In the genomic region with DNA sequence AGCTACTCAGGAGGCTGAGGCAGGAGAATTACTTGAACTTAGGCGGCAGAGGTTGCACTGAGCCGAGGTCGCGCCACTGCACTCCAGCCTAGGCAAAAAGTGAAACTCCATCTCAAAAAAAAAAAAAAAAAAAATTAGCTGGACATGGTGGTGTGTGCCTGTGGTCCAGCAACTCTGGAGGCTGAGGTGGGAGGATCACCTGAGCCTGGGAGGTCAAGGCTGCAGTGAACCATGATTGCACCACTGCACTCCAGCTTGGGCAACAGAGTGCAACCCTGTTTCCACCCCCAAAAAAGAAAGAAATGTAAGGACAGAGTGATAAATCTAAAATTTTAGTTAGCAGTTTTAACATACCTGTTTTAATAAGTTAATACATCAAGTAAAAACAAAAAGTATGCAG, we compare ENCODE assay signal across 14 cellular contexts. TPM values are rescaled to one million over a fixed set of nuclear protein-coding genes. Genes with fewer than 3 reads are reported as not detected.
"Had no signal": no experiment of that assay in that cellular context is flagged by ENCODE, and none has a peak within 500 bp of the region (broad histone marks: within the 10 kb centered on the region; RNA-seq: fewer than 3 reads in every experiment).

No MANE protein-coding gene starts in this region.

RNA-seq across cellular contexts. Expression of a gene that starts 17.3 kb away (rescaled TPM):
- total RNA-seq: left lobe of liver, left ventricle myocardium superior, lung microvascular endothelial cell, myocyte, progenitor cell of endocrine pancreas, pulmonary artery endothelial cell, renal cortical epithelial cell, right atrium auricular region, skeletal muscle tissue, smooth muscle cell, subcutaneous adipose tissue, suprapubic skin had no signal
- polyA plus RNA-seq: keratinocyte; naive thymus-derived CD4-positive, alpha-beta T cell; smooth muscle cell had no signal

RNA-seq across cellular contexts. Expression of a gene that starts 30.3 kb away (rescaled TPM):
- total RNA-seq: skeletal muscle tissue had no signal
